1 cellular context compared by ENCODE assay signal in the genomic region with DNA sequence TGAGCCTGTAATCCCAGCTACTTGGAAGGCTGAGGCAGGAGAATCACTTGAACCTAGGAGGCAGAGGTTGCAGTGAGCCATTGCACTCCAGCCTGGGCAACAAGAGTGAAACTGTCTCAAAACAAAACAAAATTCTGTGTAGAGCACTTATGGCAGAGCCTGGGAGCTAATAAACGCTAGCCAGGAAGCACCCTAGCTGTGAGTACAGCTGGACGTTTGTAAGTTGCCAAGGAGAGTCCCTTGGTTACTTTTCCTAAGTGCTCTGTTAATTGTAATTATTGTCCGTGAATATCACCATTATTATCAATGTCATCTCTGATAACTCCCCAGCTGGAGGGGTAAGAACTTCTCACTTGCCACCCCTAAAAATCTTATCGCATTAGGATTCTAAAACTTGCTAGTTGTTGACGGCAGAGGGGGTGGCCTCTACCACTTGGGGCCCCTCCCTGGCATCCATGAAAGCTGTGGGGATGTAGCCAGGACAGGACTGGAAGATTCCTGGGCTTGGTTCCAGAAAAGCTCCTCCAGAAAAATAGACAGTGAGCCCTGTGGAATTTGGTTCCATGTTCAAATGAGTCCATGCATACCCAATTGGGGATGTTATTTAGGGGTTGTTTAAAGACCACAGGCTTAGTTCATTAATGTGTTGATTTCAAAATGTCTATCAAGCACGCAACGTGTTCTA.
TF ChIP-seq lines count a peak whose summit lies in the region.

No MANE protein-coding gene starts in this region.

TF ChIP-seq in GM23338, 12 proteins besides CTCF, POLR2A, EP300 and RAD21 (continued from another document):
- TF ChIP-seq REST (IDR thresholded peaks at IDR 0.05; ENCODE audit: unreplicated experiment) (no peak), EZH2phosphoT487 (IDR thresholded peaks at IDR 0.05; ENCODE audit: unreplicated experiment) (no peak), ZNF331 (CRISPR knock-in tag; IDR thresholded peaks at IDR 0.05; ENCODE audit: low read depth) (no peak)
- TF ChIP-seq, protein P1, sequence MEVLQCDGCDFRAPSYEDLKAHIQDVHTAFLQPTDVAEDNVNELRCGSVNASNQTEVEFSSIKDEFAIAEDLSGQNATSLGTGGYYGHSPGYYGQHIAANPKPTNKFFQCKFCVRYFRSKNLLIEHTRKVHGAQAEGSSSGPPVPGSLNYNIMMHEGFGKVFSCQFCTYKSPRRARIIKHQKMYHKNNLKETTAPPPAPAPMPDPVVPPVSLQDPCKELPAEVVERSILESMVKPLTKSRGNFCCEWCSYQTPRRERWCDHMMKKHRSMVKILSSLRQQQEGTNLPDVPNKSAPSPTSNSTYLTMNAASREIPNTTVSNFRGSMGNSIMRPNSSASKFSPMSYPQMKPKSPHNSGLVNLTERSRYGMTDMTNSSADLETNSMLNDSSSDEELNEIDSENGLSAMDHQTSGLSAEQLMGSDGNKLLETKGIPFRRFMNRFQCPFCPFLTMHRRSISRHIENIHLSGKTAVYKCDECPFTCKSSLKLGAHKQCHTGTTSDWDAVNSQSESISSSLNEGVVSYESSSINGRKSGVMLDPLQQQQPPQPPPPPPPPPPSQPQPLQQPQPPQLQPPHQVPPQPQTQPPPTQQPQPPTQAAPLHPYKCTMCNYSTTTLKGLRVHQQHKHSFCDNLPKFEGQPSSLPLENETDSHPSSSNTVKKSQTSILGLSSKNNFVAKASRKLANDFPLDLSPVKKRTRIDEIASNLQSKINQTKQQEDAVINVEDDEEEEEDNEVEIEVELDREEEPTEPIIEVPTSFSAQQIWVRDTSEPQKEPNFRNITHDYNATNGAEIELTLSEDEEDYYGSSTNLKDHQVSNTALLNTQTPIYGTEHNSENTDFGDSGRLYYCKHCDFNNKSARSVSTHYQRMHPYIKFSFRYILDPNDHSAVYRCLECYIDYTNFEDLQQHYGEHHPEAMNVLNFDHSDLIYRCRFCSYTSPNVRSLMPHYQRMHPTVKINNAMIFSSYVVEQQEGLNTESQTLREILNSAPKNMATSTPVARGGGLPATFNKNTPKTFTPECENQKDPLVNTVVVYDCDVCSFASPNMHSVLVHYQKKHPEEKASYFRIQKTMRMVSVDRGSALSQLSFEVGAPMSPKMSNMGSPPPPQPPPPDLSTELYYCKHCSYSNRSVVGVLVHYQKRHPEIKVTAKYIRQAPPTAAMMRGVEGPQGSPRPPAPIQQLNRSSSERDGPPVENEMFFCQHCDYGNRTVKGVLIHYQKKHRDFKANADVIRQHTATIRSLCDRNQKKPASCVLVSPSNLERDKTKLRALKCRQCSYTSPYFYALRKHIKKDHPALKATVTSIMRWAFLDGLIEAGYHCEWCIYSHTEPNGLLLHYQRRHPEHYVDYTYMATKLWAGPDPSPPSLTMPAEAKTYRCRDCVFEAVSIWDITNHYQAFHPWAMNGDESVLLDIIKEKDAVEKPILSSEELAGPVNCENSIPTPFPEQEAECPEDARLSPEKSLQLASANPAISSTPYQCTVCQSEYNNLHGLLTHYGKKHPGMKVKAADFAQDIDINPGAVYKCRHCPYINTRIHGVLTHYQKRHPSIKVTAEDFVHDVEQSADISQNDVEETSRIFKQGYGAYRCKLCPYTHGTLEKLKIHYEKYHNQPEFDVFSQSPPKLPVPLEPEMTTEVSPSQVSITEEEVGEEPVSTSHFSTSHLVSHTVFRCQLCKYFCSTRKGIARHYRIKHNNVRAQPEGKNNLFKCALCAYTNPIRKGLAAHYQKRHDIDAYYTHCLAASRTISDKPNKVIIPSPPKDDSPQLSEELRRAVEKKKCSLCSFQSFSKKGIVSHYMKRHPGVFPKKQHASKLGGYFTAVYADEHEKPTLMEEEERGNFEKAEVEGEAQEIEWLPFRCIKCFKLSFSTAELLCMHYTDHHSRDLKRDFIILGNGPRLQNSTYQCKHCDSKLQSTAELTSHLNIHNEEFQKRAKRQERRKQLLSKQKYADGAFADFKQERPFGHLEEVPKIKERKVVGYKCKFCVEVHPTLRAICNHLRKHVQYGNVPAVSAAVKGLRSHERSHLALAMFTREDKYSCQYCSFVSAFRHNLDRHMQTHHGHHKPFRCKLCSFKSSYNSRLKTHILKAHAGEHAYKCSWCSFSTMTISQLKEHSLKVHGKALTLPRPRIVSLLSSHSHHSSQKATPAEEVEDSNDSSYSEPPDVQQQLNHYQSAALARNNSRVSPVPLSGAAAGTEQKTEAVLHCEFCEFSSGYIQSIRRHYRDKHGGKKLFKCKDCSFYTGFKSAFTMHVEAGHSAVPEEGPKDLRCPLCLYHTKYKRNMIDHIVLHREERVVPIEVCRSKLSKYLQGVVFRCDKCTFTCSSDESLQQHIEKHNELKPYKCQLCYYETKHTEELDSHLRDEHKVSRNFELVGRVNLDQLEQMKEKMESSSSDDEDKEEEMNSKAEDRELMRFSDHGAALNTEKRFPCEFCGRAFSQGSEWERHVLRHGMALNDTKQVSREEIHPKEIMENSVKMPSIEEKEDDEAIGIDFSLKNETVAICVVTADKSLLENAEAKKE (CRISPR knock-in tag; IDR thresholded peaks at IDR 0.05), result no peak
- TF ChIP-seq, protein P2, sequence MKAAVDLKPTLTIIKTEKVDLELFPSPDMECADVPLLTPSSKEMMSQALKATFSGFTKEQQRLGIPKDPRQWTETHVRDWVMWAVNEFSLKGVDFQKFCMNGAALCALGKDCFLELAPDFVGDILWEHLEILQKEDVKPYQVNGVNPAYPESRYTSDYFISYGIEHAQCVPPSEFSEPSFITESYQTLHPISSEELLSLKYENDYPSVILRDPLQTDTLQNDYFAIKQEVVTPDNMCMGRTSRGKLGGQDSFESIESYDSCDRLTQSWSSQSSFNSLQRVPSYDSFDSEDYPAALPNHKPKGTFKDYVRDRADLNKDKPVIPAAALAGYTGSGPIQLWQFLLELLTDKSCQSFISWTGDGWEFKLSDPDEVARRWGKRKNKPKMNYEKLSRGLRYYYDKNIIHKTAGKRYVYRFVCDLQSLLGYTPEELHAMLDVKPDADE (IDR thresholded peaks at IDR 0.05), result no peak
TF ChIP-seq in GM23338: peak in this region for 0.
